ENCODE assay signal across 3 cellular contexts in genomic region chr1:50349242-50349565, GRCh38.
TF ChIP-seq lines count a peak whose summit lies in the region.

No MANE protein-coding gene starts in this region.

TF ChIP-seq in HepG2, 621 proteins besides CTCF, POLR2A, EP300 and RAD21:
- TF ChIP-seq ZNF883 (CRISPR knock-in tag; IDR thresholded peaks at IDR 0.05; ENCODE audit: not compliant biosample characterization) (no peak), MXD1 (CRISPR knock-in tag; IDR thresholded peaks at IDR 0.05) (no peak), KIAA2018 (CRISPR knock-in tag; IDR thresholded peaks at IDR 0.05; ENCODE audit: borderline replicate concordance) (no peak), PAWR (CRISPR knock-in tag; IDR thresholded peaks at IDR 0.05; ENCODE audit: borderline replicate concordance) (no peak), CBFB (CRISPR knock-in tag; IDR thresholded peaks at IDR 0.05) (no peak), PPARG (CRISPR knock-in tag; conservative IDR thresholded peaks at IDR 0.05) (no peak), ZNF564 (CRISPR knock-in tag; IDR thresholded peaks at IDR 0.05) (no peak), SP140L (CRISPR knock-in tag; IDR thresholded peaks at IDR 0.05; ENCODE audit: borderline replicate concordance) (no peak), ZNF749 (CRISPR knock-in tag; IDR thresholded peaks at IDR 0.05; ENCODE audit: borderline replicate concordance) (no peak)
TF ChIP-seq in HepG2: peak in this region for 0.

TF ChIP-seq in HCT116, 20 proteins besides CTCF, POLR2A, EP300 and RAD21:
- TF ChIP-seq SRF (IDR thresholded peaks at IDR 0.05; ENCODE audit: low read depth), result no peak
- no peak for TF ChIP-seq FOSL1 (IDR thresholded peaks at IDR 0.05; ENCODE audit: low read depth)
- TF ChIP-seq EGR1 (IDR thresholded peaks at IDR 0.05; ENCODE audit: low read depth), result no peak
- no peak for TF ChIP-seq YY1 (IDR thresholded peaks at IDR 0.05; ENCODE audit: extremely low read depth, insufficient replicate concordance, low read depth, low read length)
- no peak for TF ChIP-seq JUND (IDR thresholded peaks at IDR 0.05)
- TF ChIP-seq SIN3A (IDR thresholded peaks at IDR 0.05; ENCODE audit: low read depth), result no peak
- TF ChIP-seq MAX (IDR thresholded peaks at IDR 0.05), result no peak
- TF ChIP-seq POLR2AphosphoS5 (IDR thresholded peaks at IDR 0.05; ENCODE audit: low read depth, low read length), result no peak
- no peak for TF ChIP-seq ELF1 (IDR thresholded peaks at IDR 0.05; ENCODE audit: borderline replicate concordance, low read depth)
- no peak for TF ChIP-seq TCF7L2 (IDR thresholded peaks at IDR 0.05; ENCODE audit: borderline replicate concordance, extremely low read depth, insufficient read depth, insufficient read length)
- no peak for TF ChIP-seq EZH2 (IDR thresholded peaks at IDR 0.05)
- TF ChIP-seq ZNF274 (IDR thresholded peaks at IDR 0.05; ENCODE audit: low read depth, low read length), result no peak
- TF ChIP-seq CEBPB (IDR thresholded peaks at IDR 0.05; ENCODE audit: low read depth), result no peak
- TF ChIP-seq ATF3 (IDR thresholded peaks at IDR 0.05), result no peak
- TF ChIP-seq ZBTB33 (IDR thresholded peaks at IDR 0.05; ENCODE audit: extremely low read depth, insufficient replicate concordance, low read length), result no peak
- no peak for TF ChIP-seq CBX3 (IDR thresholded peaks at IDR 0.05; ENCODE audit: low read depth)
- no peak for TF ChIP-seq ZFX (IDR thresholded peaks at IDR 0.05)
- TF ChIP-seq SP1 (IDR thresholded peaks at IDR 0.05; ENCODE audit: low read depth), result no peak
- TF ChIP-seq EZH2phosphoT487 (IDR thresholded peaks at IDR 0.05; ENCODE audit: borderline replicate concordance), result no peak
- no peak for TF ChIP-seq REST (IDR thresholded peaks at IDR 0.05; ENCODE audit: low read depth)

TF ChIP-seq in H1, 55 proteins besides CTCF, POLR2A, EP300 and RAD21:
- TF ChIP-seq RNF2 (IDR thresholded peaks at IDR 0.05; ENCODE audit: borderline replicate concordance, low read depth, low read length, missing control alignments, poor library complexity, severe bottlenecking), result no peak
- TF ChIP-seq CBX8 (IDR thresholded peaks at IDR 0.05; ENCODE audit: borderline replicate concordance, low read depth, low read length), result no peak
- no peak for TF ChIP-seq SP2 (IDR thresholded peaks at IDR 0.05; ENCODE audit: low read length)
- TF ChIP-seq NRF1 (IDR thresholded peaks at IDR 0.05; ENCODE audit: low read depth, low read length), result no peak
- TF ChIP-seq GTF2F1 (IDR thresholded peaks at IDR 0.05; ENCODE audit: borderline replicate concordance, low read depth, low read length), result no peak
- TF ChIP-seq BACH1 (IDR thresholded peaks at IDR 0.05; ENCODE audit: low read length), result no peak
- no peak for TF ChIP-seq SP4 (IDR thresholded peaks at IDR 0.05; ENCODE audit: low read length)
- no peak for TF ChIP-seq RBBP5 (IDR thresholded peaks at IDR 0.05; ENCODE audit: borderline replicate concordance, low read depth, low read length)
- no peak for TF ChIP-seq BRCA1 (IDR thresholded peaks at IDR 0.05; ENCODE audit: low read depth, low read length)
- no peak for TF ChIP-seq SAP30 (IDR thresholded peaks at IDR 0.05; ENCODE audit: insufficient read depth, insufficient replicate concordance, low read length)
- no peak for TF ChIP-seq EGR1 (IDR thresholded peaks at IDR 0.05; ENCODE audit: borderline replicate concordance, low read depth, low read length)
- TF ChIP-seq ASH2L (IDR thresholded peaks at IDR 0.05; ENCODE audit: low read length), result no peak
- no peak for TF ChIP-seq CEBPB (IDR thresholded peaks at IDR 0.05; ENCODE audit: low read depth, low read length)
- TF ChIP-seq RXRA (IDR thresholded peaks at IDR 0.05; ENCODE audit: insufficient read depth, low read depth, low read length), result no peak
- no peak for TF ChIP-seq CTBP2 (IDR thresholded peaks at IDR 0.05; ENCODE audit: borderline replicate concordance, insufficient read depth, insufficient read length, low read length)
